In the genomic region with DNA sequence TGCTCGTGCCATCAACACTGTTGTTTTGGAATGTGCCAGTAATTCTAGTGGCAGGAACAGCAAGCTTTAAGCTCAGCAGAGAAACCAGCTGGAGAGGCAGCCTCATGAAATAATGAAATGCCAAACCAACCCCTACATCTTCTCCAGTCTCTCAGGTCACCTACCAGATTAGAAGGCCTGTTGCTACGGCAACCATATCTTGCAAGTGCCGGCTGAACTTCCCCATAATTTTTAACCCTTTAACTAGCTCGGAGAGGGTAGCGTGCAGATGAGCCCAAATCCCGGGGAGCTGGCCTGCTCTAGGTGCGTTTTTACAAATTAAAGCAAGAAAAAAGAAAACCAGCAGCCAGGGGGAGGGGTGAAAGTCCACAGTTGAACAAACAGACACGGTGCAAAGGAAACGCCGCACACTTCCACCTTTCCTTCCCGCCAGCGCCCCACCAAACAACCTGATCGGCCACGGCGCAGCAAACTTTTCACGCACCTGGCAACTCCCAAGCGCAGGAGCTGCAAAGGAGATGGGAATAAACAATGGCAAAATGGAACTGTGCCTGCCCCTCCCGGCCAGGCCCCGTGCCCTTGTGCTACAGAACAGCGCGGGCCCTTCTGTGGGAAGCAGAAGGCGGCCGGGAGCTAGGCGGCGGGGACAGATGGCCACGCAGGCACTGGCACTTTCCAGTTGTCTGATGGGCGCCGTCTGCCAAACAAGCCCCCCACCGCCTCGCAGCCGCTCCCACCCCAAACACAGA, we compare ENCODE assay signal across 2 cellular contexts.
TF ChIP-seq lines count a peak whose summit lies in the region.

No MANE protein-coding gene starts in this region.

TF ChIP-seq in GM23338, 12 proteins besides CTCF, POLR2A, EP300 and RAD21 (continued from another document and continues in another):
- TF ChIP-seq, protein P1, sequence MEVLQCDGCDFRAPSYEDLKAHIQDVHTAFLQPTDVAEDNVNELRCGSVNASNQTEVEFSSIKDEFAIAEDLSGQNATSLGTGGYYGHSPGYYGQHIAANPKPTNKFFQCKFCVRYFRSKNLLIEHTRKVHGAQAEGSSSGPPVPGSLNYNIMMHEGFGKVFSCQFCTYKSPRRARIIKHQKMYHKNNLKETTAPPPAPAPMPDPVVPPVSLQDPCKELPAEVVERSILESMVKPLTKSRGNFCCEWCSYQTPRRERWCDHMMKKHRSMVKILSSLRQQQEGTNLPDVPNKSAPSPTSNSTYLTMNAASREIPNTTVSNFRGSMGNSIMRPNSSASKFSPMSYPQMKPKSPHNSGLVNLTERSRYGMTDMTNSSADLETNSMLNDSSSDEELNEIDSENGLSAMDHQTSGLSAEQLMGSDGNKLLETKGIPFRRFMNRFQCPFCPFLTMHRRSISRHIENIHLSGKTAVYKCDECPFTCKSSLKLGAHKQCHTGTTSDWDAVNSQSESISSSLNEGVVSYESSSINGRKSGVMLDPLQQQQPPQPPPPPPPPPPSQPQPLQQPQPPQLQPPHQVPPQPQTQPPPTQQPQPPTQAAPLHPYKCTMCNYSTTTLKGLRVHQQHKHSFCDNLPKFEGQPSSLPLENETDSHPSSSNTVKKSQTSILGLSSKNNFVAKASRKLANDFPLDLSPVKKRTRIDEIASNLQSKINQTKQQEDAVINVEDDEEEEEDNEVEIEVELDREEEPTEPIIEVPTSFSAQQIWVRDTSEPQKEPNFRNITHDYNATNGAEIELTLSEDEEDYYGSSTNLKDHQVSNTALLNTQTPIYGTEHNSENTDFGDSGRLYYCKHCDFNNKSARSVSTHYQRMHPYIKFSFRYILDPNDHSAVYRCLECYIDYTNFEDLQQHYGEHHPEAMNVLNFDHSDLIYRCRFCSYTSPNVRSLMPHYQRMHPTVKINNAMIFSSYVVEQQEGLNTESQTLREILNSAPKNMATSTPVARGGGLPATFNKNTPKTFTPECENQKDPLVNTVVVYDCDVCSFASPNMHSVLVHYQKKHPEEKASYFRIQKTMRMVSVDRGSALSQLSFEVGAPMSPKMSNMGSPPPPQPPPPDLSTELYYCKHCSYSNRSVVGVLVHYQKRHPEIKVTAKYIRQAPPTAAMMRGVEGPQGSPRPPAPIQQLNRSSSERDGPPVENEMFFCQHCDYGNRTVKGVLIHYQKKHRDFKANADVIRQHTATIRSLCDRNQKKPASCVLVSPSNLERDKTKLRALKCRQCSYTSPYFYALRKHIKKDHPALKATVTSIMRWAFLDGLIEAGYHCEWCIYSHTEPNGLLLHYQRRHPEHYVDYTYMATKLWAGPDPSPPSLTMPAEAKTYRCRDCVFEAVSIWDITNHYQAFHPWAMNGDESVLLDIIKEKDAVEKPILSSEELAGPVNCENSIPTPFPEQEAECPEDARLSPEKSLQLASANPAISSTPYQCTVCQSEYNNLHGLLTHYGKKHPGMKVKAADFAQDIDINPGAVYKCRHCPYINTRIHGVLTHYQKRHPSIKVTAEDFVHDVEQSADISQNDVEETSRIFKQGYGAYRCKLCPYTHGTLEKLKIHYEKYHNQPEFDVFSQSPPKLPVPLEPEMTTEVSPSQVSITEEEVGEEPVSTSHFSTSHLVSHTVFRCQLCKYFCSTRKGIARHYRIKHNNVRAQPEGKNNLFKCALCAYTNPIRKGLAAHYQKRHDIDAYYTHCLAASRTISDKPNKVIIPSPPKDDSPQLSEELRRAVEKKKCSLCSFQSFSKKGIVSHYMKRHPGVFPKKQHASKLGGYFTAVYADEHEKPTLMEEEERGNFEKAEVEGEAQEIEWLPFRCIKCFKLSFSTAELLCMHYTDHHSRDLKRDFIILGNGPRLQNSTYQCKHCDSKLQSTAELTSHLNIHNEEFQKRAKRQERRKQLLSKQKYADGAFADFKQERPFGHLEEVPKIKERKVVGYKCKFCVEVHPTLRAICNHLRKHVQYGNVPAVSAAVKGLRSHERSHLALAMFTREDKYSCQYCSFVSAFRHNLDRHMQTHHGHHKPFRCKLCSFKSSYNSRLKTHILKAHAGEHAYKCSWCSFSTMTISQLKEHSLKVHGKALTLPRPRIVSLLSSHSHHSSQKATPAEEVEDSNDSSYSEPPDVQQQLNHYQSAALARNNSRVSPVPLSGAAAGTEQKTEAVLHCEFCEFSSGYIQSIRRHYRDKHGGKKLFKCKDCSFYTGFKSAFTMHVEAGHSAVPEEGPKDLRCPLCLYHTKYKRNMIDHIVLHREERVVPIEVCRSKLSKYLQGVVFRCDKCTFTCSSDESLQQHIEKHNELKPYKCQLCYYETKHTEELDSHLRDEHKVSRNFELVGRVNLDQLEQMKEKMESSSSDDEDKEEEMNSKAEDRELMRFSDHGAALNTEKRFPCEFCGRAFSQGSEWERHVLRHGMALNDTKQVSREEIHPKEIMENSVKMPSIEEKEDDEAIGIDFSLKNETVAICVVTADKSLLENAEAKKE (CRISPR knock-in tag; IDR thresholded peaks at IDR 0.05) = no peak
- TF ChIP-seq, protein P2, sequence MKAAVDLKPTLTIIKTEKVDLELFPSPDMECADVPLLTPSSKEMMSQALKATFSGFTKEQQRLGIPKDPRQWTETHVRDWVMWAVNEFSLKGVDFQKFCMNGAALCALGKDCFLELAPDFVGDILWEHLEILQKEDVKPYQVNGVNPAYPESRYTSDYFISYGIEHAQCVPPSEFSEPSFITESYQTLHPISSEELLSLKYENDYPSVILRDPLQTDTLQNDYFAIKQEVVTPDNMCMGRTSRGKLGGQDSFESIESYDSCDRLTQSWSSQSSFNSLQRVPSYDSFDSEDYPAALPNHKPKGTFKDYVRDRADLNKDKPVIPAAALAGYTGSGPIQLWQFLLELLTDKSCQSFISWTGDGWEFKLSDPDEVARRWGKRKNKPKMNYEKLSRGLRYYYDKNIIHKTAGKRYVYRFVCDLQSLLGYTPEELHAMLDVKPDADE (IDR thresholded peaks at IDR 0.05) = no peak
- TF ChIP-seq CREB1 (CRISPR knock-in tag; IDR thresholded peaks at IDR 0.05; ENCODE audit: low read depth) = no peak
- TF ChIP-seq EZH2 (IDR thresholded peaks at IDR 0.05; ENCODE audit: low read depth, unreplicated experiment) = no peak
- TF ChIP-seq NANOG (IDR thresholded peaks at IDR 0.05; ENCODE audit: borderline replicate concordance) = no peak
- TF ChIP-seq POLR2AphosphoS5 (IDR thresholded peaks at IDR 0.05; ENCODE audit: low read depth) = no peak
- no peak for TF ChIP-seq STAT1 (IDR thresholded peaks at IDR 0.05; ENCODE audit: unreplicated experiment)
- no peak for TF ChIP-seq ZNF114 (CRISPR knock-in tag; IDR thresholded peaks at IDR 0.05)

TF ChIP-seq in liver, 16 proteins besides CTCF, POLR2A, EP300 and RAD21 (continued from another document):
- TF ChIP-seq, protein P3, sequence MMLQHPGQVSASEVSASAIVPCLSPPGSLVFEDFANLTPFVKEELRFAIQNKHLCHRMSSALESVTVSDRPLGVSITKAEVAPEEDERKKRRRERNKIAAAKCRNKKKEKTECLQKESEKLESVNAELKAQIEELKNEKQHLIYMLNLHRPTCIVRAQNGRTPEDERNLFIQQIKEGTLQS (IDR thresholded peaks at IDR 0.05) = no peak
- TF ChIP-seq, protein P4, sequence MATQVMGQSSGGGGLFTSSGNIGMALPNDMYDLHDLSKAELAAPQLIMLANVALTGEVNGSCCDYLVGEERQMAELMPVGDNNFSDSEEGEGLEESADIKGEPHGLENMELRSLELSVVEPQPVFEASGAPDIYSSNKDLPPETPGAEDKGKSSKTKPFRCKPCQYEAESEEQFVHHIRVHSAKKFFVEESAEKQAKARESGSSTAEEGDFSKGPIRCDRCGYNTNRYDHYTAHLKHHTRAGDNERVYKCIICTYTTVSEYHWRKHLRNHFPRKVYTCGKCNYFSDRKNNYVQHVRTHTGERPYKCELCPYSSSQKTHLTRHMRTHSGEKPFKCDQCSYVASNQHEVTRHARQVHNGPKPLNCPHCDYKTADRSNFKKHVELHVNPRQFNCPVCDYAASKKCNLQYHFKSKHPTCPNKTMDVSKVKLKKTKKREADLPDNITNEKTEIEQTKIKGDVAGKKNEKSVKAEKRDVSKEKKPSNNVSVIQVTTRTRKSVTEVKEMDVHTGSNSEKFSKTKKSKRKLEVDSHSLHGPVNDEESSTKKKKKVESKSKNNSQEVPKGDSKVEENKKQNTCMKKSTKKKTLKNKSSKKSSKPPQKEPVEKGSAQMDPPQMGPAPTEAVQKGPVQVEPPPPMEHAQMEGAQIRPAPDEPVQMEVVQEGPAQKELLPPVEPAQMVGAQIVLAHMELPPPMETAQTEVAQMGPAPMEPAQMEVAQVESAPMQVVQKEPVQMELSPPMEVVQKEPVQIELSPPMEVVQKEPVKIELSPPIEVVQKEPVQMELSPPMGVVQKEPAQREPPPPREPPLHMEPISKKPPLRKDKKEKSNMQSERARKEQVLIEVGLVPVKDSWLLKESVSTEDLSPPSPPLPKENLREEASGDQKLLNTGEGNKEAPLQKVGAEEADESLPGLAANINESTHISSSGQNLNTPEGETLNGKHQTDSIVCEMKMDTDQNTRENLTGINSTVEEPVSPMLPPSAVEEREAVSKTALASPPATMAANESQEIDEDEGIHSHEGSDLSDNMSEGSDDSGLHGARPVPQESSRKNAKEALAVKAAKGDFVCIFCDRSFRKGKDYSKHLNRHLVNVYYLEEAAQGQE (IDR thresholded peaks at IDR 0.05) = no peak
